In genomic region chr12:2297658-2298057, GRCh38 we compare ENCODE assay signal across 10 cellular contexts.
"Had no signal": no experiment of that assay in that cellular context is flagged by ENCODE, and none has a peak within 500 bp of the region (broad histone marks: within the 10 kb centered on the region; RNA-seq: fewer than 3 reads in every experiment).

No MANE protein-coding gene starts in this region.

- H3K27ac ChIP-seq: gastroesophageal sphincter, ovary, upper lobe of right lung had no signal

- H3K27me3 ChIP-seq: gastroesophageal sphincter, ovary, upper lobe of right lung had no signal

- ATAC-seq: activated CD4-positive, CD25-positive, alpha-beta regulatory T cell treated with anti-CD3 and anti-CD28 coated beads, Interleukin-2, amount 50 U/mL, for 24 hours; gastroesophageal sphincter; upper lobe of right lung had no signal

- DNase-seq: activated naive CD4-positive, alpha-beta T cell treated with anti-CD3 and anti-CD28 coated beads, Interleukin-2, amount 50 U/mL, for 16 hours; cortex of kidney; effector CD8-positive, alpha-beta T cell; hippocampal formation; ovary; stimulated activated CD4-positive, alpha-beta T cell treated with anti-CD3 and anti-CD28 coated beads, Interleukin-4, amount 100 ng/mL, for 1 hour; stimulated activated CD8-positive, alpha-beta memory T cell treated with anti-CD3 and anti-CD28 coated beads, Interleukin-4, amount 100 ng/mL, for 48 hours; upper lobe of right lung had no signal

- H3K4me3 ChIP-seq: gastroesophageal sphincter, ovary, upper lobe of right lung had no signal

- H3K9me3 ChIP-seq: gastroesophageal sphincter, ovary, upper lobe of right lung had no signal

- H3K36me3 ChIP-seq: gastroesophageal sphincter, ovary, upper lobe of right lung had no signal
